8 cellular contexts compared by ENCODE assay signal in genomic region chr9:132240860-132241482, GRCh38.
DNase-seq lines count a peak whose midpoint lies in the region; ATAC-seq and TF ChIP-seq lines count a peak whose summit lies in the region.

No MANE protein-coding gene starts in this region.

- H3K9me3 ChIP-seq in Caco-2 (no peaks in the 10 kb centered on the region), mucosa of descending colon (no peaks in the 10 kb centered on the region)

- peaks cover 5% of the 10 kb centered on the region; the same call in 1 of the 2 replicates for H3K4me1 ChIP-seq in Caco-2
- H3K4me1 ChIP-seq in mucosa of descending colon (ENCODE audit: low read depth), result peaks cover 3% of the 10 kb centered on the region

- H3K27me3 ChIP-seq in Caco-2 (replicated peaks; ENCODE audit: control insufficient read depth, insufficient read depth, low read length), result no peaks in the 10 kb centered on the region

- no peaks in the 10 kb centered on the region for H3K9me3 Mint-ChIP-seq in Caco-2 (ENCODE audit: unreplicated experiment)

- TF ChIP-seq EP300 in Ishikawa (IDR thresholded peaks at IDR 0.05; ENCODE audit: borderline replicate concordance), result no peak

- H3K36me3 Mint-ChIP-seq in Caco-2 (ENCODE audit: insufficient read depth, unreplicated experiment), result no peaks in the 10 kb centered on the region

- ATAC-seq in GM21528 (IDR thresholded peaks at IDR 0.05; ENCODE audit: low FRiP score, unreplicated experiment) (peak; percentile 64), mucosa of descending colon (peak; percentile 93)

- peaks cover 18% of the 10 kb centered on the region for H3K27me3 Mint-ChIP-seq in Caco-2 (ENCODE audit: insufficient read depth, unreplicated experiment)

- no TSS peak for BruUV-seq in Caco-2 (replicated peaks; lab: Mats Ljungman, UMichigan)

- DNase-seq in Caco-2 (peak; percentile 93 to 97), OCI-M2 (lab: John Stamatoyannopoulos, UW; ENCODE audit: unreplicated experiment) (peak; percentile 29), activated T-cell treated with anti-CD3 and anti-CD28 coated beads for 48 hours (ENCODE audit: low read depth) (peak; percentile 98), erythroblast (lab: John Stamatoyannopoulos, UW) (peak; percentile 92 to 97), mucosa of descending colon (peak; percentile 97 to 99 (median 98))
- peak; percentile 99 to 100 for DNase-seq in stimulated activated CD8-positive, alpha-beta memory T cell treated with anti-CD3 and anti-CD28 coated beads, Interleukin-2, amount 100 ng/mL, for 1 hour (ENCODE audit: low read depth in 2 of 2)

- TF ChIP-seq CTCF in Caco-2 (IDR thresholded peaks at IDR 0.05; ENCODE audit: insufficient read depth in 1 of 2, low read depth in 1 of 2, low read length in 1 of 2, severe bottlenecking in 1 of 2, unreplicated experiment in 1 of 2) (no peak), mucosa of descending colon (IDR thresholded peaks at IDR 0.05) (no peak)

- peak overlapping the region; percentile 82 for H3K4me3 Mint-ChIP-seq in Caco-2 (ENCODE audit: unreplicated experiment)

- no peaks in the 10 kb centered on the region for H3K36me3 ChIP-seq in Caco-2 (ENCODE audit: control insufficient read depth, insufficient read depth, low read length)
- H3K36me3 ChIP-seq in mucosa of descending colon (ENCODE audit: low read depth), result no peaks in the 10 kb centered on the region

- no peak for TF ChIP-seq RAD21 in Ishikawa (IDR thresholded peaks at IDR 0.05; ENCODE audit: low read depth)

- peaks cover 6% of the 10 kb centered on the region for H3K4me1 Mint-ChIP-seq in Caco-2 (ENCODE audit: low read depth, unreplicated experiment)

- no peak for TF ChIP-seq POLR2A in erythroblast (IDR thresholded peaks at IDR 0.05; ENCODE audit: low read length)

- peak overlapping the region; percentile 56 for H3K4me3 ChIP-seq in Caco-2 (ENCODE audit: low read depth, low read length)
- H3K4me3 ChIP-seq in mucosa of descending colon, result no peak overlapping the region

- intact Hi-C loops in Caco-2 (cut with micrococcal nuclease; ENCODE audit: unreplicated experiment), result no loop called here
- intact Hi-C loops in mucosa of descending colon (cut with DNase I, micrococcal nuclease), result no loop called here

- CTCF ChIA-PET in Caco-2 (lab: Charles Lee), result interaction anchor here (0.7 to 1.9 kb wide), 10 partner anchors 12 to 551 kb away, joined by 3 to 8 read pairs (median 5); no protein-coding TSS in a partner anchor

- POLR2A ChIA-PET in Caco-2 (lab: Charles Lee), result no interaction called here

- H3K27ac Mint-ChIP-seq in Caco-2 (ENCODE audit: unreplicated experiment), result no peak overlapping the region

TF ChIP-seq in Ishikawa, 13 proteins besides CTCF, POLR2A, EP300 and RAD21:
- TF ChIP-seq YY1 (IDR thresholded peaks at IDR 0.05; ENCODE audit: low read depth) (no peak), CREB1 (IDR thresholded peaks at IDR 0.05; ENCODE audit: low read depth) (no peak), TAF1 (IDR thresholded peaks at IDR 0.05; ENCODE audit: low read depth) (no peak), ZBTB7A (IDR thresholded peaks at IDR 0.05; ENCODE audit: low read depth) (no peak), MAX (IDR thresholded peaks at IDR 0.05) (peak; percentile 95), CEBPB (IDR thresholded peaks at IDR 0.05) (no peak), EGR1 (IDR thresholded peaks at IDR 0.05) (peak; percentile 53; the same call in 1 of the 2 replicates), TEAD4 (IDR thresholded peaks at IDR 0.05) (no peak)

Comparison
In these comparisons a context has a peak if more than half of its experiments do, and no peak if none do; other contexts are left out.
1. DNase-seq: peak in every context shown above with its lines; median percentile 100 in stimulated activated CD8-positive, alpha-beta memory T cell treated with anti-CD3 and anti-CD28 coated beads, Interleukin-2, amount 100 ng/mL, for 1 hour; 98 in activated T-cell treated with anti-CD3 and anti-CD28 coated beads for 48 hours; 98 in mucosa of descending colon; 95 in Caco-2; 94 in erythroblast; 29 in OCI-M2.